In the genomic region with DNA sequence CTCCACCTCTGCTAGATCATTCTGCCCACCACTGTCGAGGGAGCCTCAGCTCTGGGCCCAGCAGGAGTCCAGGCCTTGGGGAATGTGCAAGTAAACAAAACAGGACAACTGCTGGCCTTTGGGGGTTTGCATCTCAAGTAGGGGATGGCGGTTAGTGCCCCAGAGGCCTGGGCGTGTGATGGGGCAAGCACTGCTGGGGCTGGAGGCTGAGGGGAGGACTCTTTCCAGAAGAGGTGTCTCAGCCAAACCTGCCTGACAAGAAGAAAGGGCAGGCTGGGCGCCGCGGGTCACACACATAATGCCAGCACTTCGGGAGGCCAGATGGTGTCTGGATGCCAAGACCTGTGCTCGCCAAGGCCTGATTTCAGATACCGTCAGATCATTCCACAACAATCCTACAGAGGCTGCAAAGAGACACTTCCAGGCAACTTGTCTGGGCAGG, we compare ENCODE assay signal across 2 cellular contexts.
A peak's percentile ranks its signal among the peaks of the same experiment; 100 is the strongest.
TF ChIP-seq lines count a peak whose summit lies in the region.

No MANE protein-coding gene starts in this region.

TF ChIP-seq in HepG2, 621 proteins besides CTCF, POLR2A, EP300 and RAD21 (continued from another document):
- TF ChIP-seq, protein P1, sequence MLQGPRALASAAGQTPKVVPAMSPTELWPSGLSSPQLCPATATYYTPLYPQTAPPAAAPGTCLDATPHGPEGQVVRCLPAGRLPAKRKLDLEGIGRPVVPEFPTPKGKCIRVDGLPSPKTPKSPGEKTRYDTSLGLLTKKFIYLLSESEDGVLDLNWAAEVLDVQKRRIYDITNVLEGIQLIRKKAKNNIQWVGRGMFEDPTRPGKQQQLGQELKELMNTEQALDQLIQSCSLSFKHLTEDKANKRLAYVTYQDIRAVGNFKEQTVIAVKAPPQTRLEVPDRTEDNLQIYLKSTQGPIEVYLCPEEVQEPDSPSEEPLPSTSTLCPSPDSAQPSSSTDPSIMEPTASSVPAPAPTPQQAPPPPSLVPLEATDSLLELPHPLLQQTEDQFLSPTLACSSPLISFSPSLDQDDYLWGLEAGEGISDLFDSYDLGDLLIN (CRISPR knock-in tag; IDR thresholded peaks at IDR 0.05; ENCODE audit: borderline replicate concordance): no peak
- TF ChIP-seq, protein P2, sequence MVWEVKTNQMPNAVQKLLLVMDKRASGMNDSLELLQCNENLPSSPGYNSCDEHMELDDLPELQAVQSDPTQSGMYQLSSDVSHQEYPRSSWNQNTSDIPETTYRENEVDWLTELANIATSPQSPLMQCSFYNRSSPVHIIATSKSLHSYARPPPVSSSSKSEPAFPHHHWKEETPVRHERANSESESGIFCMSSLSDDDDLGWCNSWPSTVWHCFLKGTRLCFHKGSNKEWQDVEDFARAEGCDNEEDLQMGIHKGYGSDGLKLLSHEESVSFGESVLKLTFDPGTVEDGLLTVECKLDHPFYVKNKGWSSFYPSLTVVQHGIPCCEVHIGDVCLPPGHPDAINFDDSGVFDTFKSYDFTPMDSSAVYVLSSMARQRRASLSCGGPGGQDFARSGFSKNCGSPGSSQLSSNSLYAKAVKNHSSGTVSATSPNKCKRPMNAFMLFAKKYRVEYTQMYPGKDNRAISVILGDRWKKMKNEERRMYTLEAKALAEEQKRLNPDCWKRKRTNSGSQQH (CRISPR knock-in tag; IDR thresholded peaks at IDR 0.05; ENCODE audit: low read depth): no peak
- no peak for TF ChIP-seq NR2F1 (CRISPR knock-in tag; IDR thresholded peaks at IDR 0.05)
- TF ChIP-seq, protein P3, sequence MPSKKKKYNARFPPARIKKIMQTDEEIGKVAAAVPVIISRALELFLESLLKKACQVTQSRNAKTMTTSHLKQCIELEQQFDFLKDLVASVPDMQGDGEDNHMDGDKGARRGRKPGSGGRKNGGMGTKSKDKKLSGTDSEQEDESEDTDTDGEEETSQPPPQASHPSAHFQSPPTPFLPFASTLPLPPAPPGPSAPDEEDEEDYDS (CRISPR knock-in tag; IDR thresholded peaks at IDR 0.05): no peak
- no peak for TF ChIP-seq ZBTB21 (CRISPR knock-in tag; IDR thresholded peaks at IDR 0.05)
- no peak for TF ChIP-seq ZNF552 (CRISPR knock-in tag; IDR thresholded peaks at IDR 0.05; ENCODE audit: borderline replicate concordance)
- TF ChIP-seq KLF13 (CRISPR knock-in tag; IDR thresholded peaks at IDR 0.05): no peak
- no peak for TF ChIP-seq RFX5 (IDR thresholded peaks at IDR 0.05; ENCODE audit: low read depth, low read length)

TF ChIP-seq in K562, 482 proteins besides CTCF, POLR2A, EP300 and RAD21 (continued from another document):
- TF ChIP-seq, protein P4, sequence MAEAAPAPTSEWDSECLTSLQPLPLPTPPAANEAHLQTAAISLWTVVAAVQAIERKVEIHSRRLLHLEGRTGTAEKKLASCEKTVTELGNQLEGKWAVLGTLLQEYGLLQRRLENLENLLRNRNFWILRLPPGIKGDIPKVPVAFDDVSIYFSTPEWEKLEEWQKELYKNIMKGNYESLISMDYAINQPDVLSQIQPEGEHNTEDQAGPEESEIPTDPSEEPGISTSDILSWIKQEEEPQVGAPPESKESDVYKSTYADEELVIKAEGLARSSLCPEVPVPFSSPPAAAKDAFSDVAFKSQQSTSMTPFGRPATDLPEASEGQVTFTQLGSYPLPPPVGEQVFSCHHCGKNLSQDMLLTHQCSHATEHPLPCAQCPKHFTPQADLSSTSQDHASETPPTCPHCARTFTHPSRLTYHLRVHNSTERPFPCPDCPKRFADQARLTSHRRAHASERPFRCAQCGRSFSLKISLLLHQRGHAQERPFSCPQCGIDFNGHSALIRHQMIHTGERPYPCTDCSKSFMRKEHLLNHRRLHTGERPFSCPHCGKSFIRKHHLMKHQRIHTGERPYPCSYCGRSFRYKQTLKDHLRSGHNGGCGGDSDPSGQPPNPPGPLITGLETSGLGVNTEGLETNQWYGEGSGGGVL (CRISPR knock-in tag; IDR thresholded peaks at IDR 0.05): no peak
- TF ChIP-seq ZFX (CRISPR knock-in tag; IDR thresholded peaks at IDR 0.05): peak; percentile 1; the same call in 1 of the 2 replicates
- TF ChIP-seq, protein P5, sequence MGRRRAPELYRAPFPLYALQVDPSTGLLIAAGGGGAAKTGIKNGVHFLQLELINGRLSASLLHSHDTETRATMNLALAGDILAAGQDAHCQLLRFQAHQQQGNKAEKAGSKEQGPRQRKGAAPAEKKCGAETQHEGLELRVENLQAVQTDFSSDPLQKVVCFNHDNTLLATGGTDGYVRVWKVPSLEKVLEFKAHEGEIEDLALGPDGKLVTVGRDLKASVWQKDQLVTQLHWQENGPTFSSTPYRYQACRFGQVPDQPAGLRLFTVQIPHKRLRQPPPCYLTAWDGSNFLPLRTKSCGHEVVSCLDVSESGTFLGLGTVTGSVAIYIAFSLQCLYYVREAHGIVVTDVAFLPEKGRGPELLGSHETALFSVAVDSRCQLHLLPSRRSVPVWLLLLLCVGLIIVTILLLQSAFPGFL (CRISPR knock-in tag; IDR thresholded peaks at IDR 0.05): no peak
- no peak for TF ChIP-seq ZNF140 (CRISPR knock-in tag; IDR thresholded peaks at IDR 0.05)
